ENCODE assay signal across 8 cellular contexts in the genomic region with DNA sequence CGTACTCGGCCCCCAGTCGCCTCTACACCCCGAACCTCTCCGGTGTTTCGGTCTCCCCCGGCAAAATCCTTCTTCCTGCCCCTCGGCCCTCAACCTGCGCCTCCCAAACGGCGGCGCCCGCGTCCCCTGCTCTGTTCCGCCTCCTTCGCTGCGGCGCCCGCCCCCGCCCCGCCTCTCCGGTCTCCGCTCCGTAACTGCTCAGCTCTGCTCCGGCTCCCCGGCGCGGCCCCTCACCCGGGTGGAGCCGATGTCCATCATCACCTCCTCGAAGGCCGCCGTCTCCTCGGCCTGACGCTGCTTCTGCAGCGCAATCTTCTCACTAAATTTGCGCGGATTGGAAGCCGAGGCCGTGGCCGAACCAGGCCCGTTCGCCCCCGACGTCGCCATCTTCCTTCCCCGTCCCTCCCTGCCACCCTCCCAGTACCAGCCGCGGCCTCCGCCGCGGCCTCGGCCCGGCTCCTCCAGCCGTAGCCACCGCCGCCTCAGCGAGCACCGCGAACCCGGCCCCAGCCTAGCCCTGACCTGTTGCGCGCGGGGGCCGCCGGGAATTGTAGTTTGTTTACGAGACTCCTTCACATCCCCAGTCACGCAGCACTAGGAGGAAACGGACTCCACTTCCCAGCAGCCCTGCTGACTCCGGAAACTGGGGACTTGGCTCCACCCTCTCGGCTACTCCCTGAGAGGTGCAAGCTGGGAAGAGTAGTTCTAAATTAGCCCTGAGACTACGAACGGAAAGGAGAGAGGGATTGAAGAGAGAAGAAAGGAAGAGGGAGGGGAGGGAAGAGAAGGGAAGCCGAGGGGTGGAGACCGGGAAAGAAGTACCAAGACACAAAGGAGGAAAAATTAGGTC. TPM values are rescaled to one million over a fixed set of nuclear protein-coding genes. Genes with fewer than 3 reads are reported as not detected.
A peak's percentile ranks its signal among the peaks of the same experiment; 100 is the strongest.
DNase-seq lines count a peak whose midpoint lies in the region; ATAC-seq and TF ChIP-seq lines count a peak whose summit lies in the region.

A gene with protein sequence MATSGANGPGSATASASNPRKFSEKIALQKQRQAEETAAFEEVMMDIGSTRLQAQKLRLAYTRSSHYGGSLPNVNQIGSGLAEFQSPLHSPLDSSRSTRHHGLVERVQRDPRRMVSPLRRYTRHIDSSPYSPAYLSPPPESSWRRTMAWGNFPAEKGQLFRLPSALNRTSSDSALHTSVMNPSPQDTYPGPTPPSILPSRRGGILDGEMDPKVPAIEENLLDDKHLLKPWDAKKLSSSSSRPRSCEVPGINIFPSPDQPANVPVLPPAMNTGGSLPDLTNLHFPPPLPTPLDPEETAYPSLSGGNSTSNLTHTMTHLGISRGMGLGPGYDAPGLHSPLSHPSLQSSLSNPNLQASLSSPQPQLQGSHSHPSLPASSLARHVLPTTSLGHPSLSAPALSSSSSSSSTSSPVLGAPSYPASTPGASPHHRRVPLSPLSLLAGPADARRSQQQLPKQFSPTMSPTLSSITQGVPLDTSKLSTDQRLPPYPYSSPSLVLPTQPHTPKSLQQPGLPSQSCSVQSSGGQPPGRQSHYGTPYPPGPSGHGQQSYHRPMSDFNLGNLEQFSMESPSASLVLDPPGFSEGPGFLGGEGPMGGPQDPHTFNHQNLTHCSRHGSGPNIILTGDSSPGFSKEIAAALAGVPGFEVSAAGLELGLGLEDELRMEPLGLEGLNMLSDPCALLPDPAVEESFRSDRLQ (minus strand): TSS at position 502 of the 850 bp plus-strand sequence. CDS start 115 bp downstream, at position 387.

- H3K4me3 ChIP-seq in NB4 (ENCODE audit: low read depth, low read length) (peak within 1 kb of the TSS; percentile 92), SK-N-MC (peak within 1 kb of the TSS; percentile 97), gastroesophageal sphincter (peak within 1 kb of the TSS; percentile 66 to 95), neutrophil (ENCODE audit: low read depth in 1 of 2, low read length in 1 of 2) (peak within 1 kb of the TSS; percentile 90 to 99)

- 0% methylated on average over 3 to 31 of the region's 75 CpGs for WGBS in gastroesophageal sphincter (ENCODE audit: low coverage in 1 of 2), 2 donors

- TF ChIP-seq EP300 in gastroesophageal sphincter (IDR thresholded peaks at IDR 0.05): no peak

- peak within 1 kb of the TSS; percentile 91 for H3K9ac ChIP-seq in SK-N-MC (ENCODE audit: insufficient read length)

- peak within 1 kb of the TSS; percentile 98 for H3K4me3 Mint-ChIP-seq in activated naive CD4-positive, alpha-beta T cell treated with anti-CD3 and anti-CD28 coated beads, Interleukin-2, amount 10 ng/mL, durations not matched to agents 7 days and 5 days

- CTCF ChIA-PET in activated naive CD4-positive, alpha-beta T cell treated with anti-CD3 and anti-CD28 coated beads, Interleukin-2, amount 10 ng/mL, durations not matched to agents 7 days and 5 days (lab: Charles Lee): interaction anchor here (0.9 to 2.5 kb wide), 3 partner anchors 9 to 28 kb away, joined by 3 to 10 read pairs (median 6); a partner anchor contains a TSS

- H3K9me3 ChIP-seq in SK-N-MC (ENCODE audit: low read depth, low read length) (no peaks in the 10 kb centered on the region), gastroesophageal sphincter (no peaks in the 10 kb centered on the region), neutrophil (no peaks in the 10 kb centered on the region)

- H3K27ac ChIP-seq in SK-N-MC (peak within 1 kb of the TSS; percentile 80), gastroesophageal sphincter (peak within 1 kb of the TSS; percentile 75 to 96 (median 90)), neutrophil (peak within 1 kb of the TSS; percentile 98), substantia nigra (ENCODE audit: low read depth, low read length, poor library complexity, severe bottlenecking) (peak within 1 kb of the TSS; percentile 94)

- no peak for TF ChIP-seq CTCF in NB4 (IDR thresholded peaks at IDR 0.05; ENCODE audit: low read depth, low read length)
- TF ChIP-seq CTCF in gastroesophageal sphincter (IDR thresholded peaks at IDR 0.05): peak in 1 of 4 experiments; percentile 27
- peak; percentile 39 for TF ChIP-seq CTCF in neutrophil (IDR thresholded peaks at IDR 0.05)

- peaks cover 70% of the 10 kb centered on the region for H3K4me1 Mint-ChIP-seq in activated naive CD4-positive, alpha-beta T cell treated with anti-CD3 and anti-CD28 coated beads, Interleukin-2, amount 10 ng/mL, durations not matched to agents 7 days and 5 days

- DNase-seq in GM04504 (ENCODE audit: low read depth): peak; percentile 96
- DNase-seq in NB4 (ENCODE audit: low read depth): peak; percentile 98
- DNase-seq in SK-N-MC (ENCODE audit: low read depth, low spot score): peak; percentile 92
- peak; percentile 99 for DNase-seq in activated naive CD4-positive, alpha-beta T cell treated with anti-CD3 and anti-CD28 coated beads, Interleukin-2, amount 10 ng/mL, durations not matched to agents 7 days and 5 days
- peak; percentile 63 to 100 (median 98) for DNase-seq in substantia nigra (lab: John Stamatoyannopoulos, UW)

- H3K4me1 ChIP-seq in gastroesophageal sphincter (peaks cover 0 to 87% (median 40%) of the 10 kb centered on the region in 3 donors), neutrophil (ENCODE audit: control insufficient read depth in 1 of 2, insufficient read depth in 1 of 2, low read depth in 1 of 2, low read length in 1 of 2) (peaks cover 41 to 52% of the 10 kb centered on the region in 2 experiments)

- ATAC-seq in HG02571 (IDR thresholded peaks at IDR 0.05; ENCODE audit: unreplicated experiment) (peak; percentile 67), gastroesophageal sphincter (peak; percentile 91)

- H3K36me3 Mint-ChIP-seq in activated naive CD4-positive, alpha-beta T cell treated with anti-CD3 and anti-CD28 coated beads, Interleukin-2, amount 10 ng/mL, durations not matched to agents 7 days and 5 days: peaks cover 35% of the 10 kb centered on the region

- TF ChIP-seq POLR2A in NB4 (IDR thresholded peaks at IDR 0.05; ENCODE audit: extremely low read depth, insufficient read length) (peak; percentile 44), gastroesophageal sphincter (IDR thresholded peaks at IDR 0.05) (peak; percentile 74 to 82)

- H3K36me3 ChIP-seq in SK-N-MC (ENCODE audit: insufficient read depth, low read length): peaks cover 15% of the 10 kb centered on the region; the same call in 1 of the 2 replicates
- peaks cover 0 to 45% of the 10 kb centered on the region in 2 donors for H3K36me3 ChIP-seq in gastroesophageal sphincter
- H3K36me3 ChIP-seq in neutrophil: peaks cover 23% of the 10 kb centered on the region

- no peaks in the 10 kb centered on the region for H3K27me3 Mint-ChIP-seq in activated naive CD4-positive, alpha-beta T cell treated with anti-CD3 and anti-CD28 coated beads, Interleukin-2, amount 10 ng/mL, durations not matched to agents 7 days and 5 days

- no peaks in the 10 kb centered on the region for H3K9me3 Mint-ChIP-seq in activated naive CD4-positive, alpha-beta T cell treated with anti-CD3 and anti-CD28 coated beads, Interleukin-2, amount 10 ng/mL, durations not matched to agents 7 days and 5 days

- H3K27me3 ChIP-seq in gastroesophageal sphincter: no peaks in the 10 kb centered on the region
- no peaks in the 10 kb centered on the region for H3K27me3 ChIP-seq in neutrophil

- peak within 1 kb of the TSS; percentile 96 for H3K27ac Mint-ChIP-seq in activated naive CD4-positive, alpha-beta T cell treated with anti-CD3 and anti-CD28 coated beads, Interleukin-2, amount 10 ng/mL, durations not matched to agents 7 days and 5 days

RNA-seq across cellular contexts. Expression of the gene that starts here (rescaled TPM):
- total RNA-seq in gastroesophageal sphincter: 10 to 100 TPM; 13.9 to 21.2 (median 15.6) TPM

Comparison
In these comparisons a context has a peak if more than half of its experiments do, and no peak if none do; other contexts are left out.
1. Peak in every context shown above with its lines: DNase-seq, ATAC-seq, H3K4me3 ChIP-seq and H3K27ac ChIP-seq.